ENCODE assay signal across 2 cellular contexts in genomic region chr7:70408477-70408876, GRCh38.
TF ChIP-seq lines count a peak whose summit lies in the region.

No MANE protein-coding gene starts in this region.

TF ChIP-seq in HEK293, 187 proteins besides CTCF, POLR2A, EP300 and RAD21 (continued from another document):
- TF ChIP-seq PRDM4 (tag by site-specific recombination; IDR thresholded peaks at IDR 0.05), result no peak
- no peak for TF ChIP-seq ZNF76 (tag by site-specific recombination; IDR thresholded peaks at IDR 0.05; ENCODE audit: borderline replicate concordance, low read depth)
- TF ChIP-seq ZBTB8A (tag by site-specific recombination; IDR thresholded peaks at IDR 0.05), result no peak
- TF ChIP-seq SP2 (tag by site-specific recombination; IDR thresholded peaks at IDR 0.05), result no peak
- TF ChIP-seq ZNF175 (tag by site-specific recombination; IDR thresholded peaks at IDR 0.05), result no peak

TF ChIP-seq in K562, 482 proteins besides CTCF, POLR2A, EP300 and RAD21 (continued from another document):
- no peak for TF ChIP-seq PBX2 (CRISPR knock-in tag; IDR thresholded peaks at IDR 0.05; ENCODE audit: low read depth)
- peak; percentile 42; the same call in 1 of the 2 replicates for TF ChIP-seq PBX2 (tag; conservative IDR thresholded peaks at IDR 0.05; ENCODE audit: low read depth)
- TF ChIP-seq ZNF280B (CRISPR knock-in tag; IDR thresholded peaks at IDR 0.05), result no peak
- TF ChIP-seq MEIS2 (IDR thresholded peaks at IDR 0.05; ENCODE audit: partially characterized antibody), result peak; percentile 58
